In genomic region chr6:18990313-18990978, GRCh38 we compare ENCODE assay signal across 8 cellular contexts.
DNase-seq lines count a peak whose midpoint lies in the region; ATAC-seq lines count a peak whose summit lies in the region.

No MANE protein-coding gene starts in this region.

- DNase-seq in activated CD4-positive, alpha-beta T cell treated with anti-CD3 and anti-CD28 coated beads, Interleukin-2, amount 10 ng/mL, durations not matched to agents 24 days and 14 days = peak; percentile 71
- no peak for DNase-seq in activated CD4-positive, alpha-beta T cell treated with anti-CD3 and anti-CD28 coated beads for 4 hours
- DNase-seq in HAP-1 (ENCODE audit: low spot score in 2 of 2) (peak; percentile 34 to 84), NCI-H1105 (lab: John Stamatoyannopoulos, UW) (peak; percentile 86), Right ventricle myocardium superior (peak; percentile 75), posterior vena cava (ENCODE audit: low spot score) (peak; percentile 81)
- peak; percentile 42 for DNase-seq in activated CD8-positive, alpha-beta T cell treated with anti-CD3 and anti-CD28 coated beads, Interleukin-2, amount 10 ng/mL, durations not matched to agents 7 days and 5 days
- no peak for DNase-seq in effector memory CD8-positive, alpha-beta T cell

- no peak overlapping the region for H3K27ac Mint-ChIP-seq in activated CD4-positive, alpha-beta T cell treated with anti-CD3 and anti-CD28 coated beads, Interleukin-2, amount 10 ng/mL, durations not matched to agents 24 days and 14 days
- no peak overlapping the region for H3K27ac Mint-ChIP-seq in activated CD8-positive, alpha-beta T cell treated with anti-CD3 and anti-CD28 coated beads, Interleukin-2, amount 10 ng/mL, durations not matched to agents 7 days and 5 days
- no peak overlapping the region for H3K27ac Mint-ChIP-seq in effector memory CD8-positive, alpha-beta T cell

- no peaks in the 10 kb centered on the region for H3K9me3 Mint-ChIP-seq in activated CD4-positive, alpha-beta T cell treated with anti-CD3 and anti-CD28 coated beads, Interleukin-2, amount 10 ng/mL, durations not matched to agents 24 days and 14 days
- H3K9me3 Mint-ChIP-seq in activated CD8-positive, alpha-beta T cell treated with anti-CD3 and anti-CD28 coated beads, Interleukin-2, amount 10 ng/mL, durations not matched to agents 7 days and 5 days (ENCODE audit: insufficient read depth) = no peaks in the 10 kb centered on the region
- peaks cover under 1 to 6% of the 10 kb centered on the region in 2 donors for H3K9me3 Mint-ChIP-seq in effector memory CD8-positive, alpha-beta T cell

- POLR2A ChIA-PET in activated CD8-positive, alpha-beta T cell treated with anti-CD3 and anti-CD28 coated beads, Interleukin-2, amount 10 ng/mL, durations not matched to agents 7 days and 5 days (lab: Charles Lee) = no interaction called here

- no peaks in the 10 kb centered on the region for H3K9me3 ChIP-seq in HAP-1

- H3K36me3 ChIP-seq in HAP-1 (replicated peaks) = no peaks in the 10 kb centered on the region

- H3K27me3 Mint-ChIP-seq in activated CD4-positive, alpha-beta T cell treated with anti-CD3 and anti-CD28 coated beads, Interleukin-2, amount 10 ng/mL, durations not matched to agents 24 days and 14 days = no peaks in the 10 kb centered on the region
- no peaks in the 10 kb centered on the region for H3K27me3 Mint-ChIP-seq in activated CD8-positive, alpha-beta T cell treated with anti-CD3 and anti-CD28 coated beads, Interleukin-2, amount 10 ng/mL, durations not matched to agents 7 days and 5 days (ENCODE audit: low read depth)
- no peaks in the 10 kb centered on the region for H3K27me3 Mint-ChIP-seq in effector memory CD8-positive, alpha-beta T cell

- no peak overlapping the region for H3K4me3 Mint-ChIP-seq in activated CD4-positive, alpha-beta T cell treated with anti-CD3 and anti-CD28 coated beads, Interleukin-2, amount 10 ng/mL, durations not matched to agents 24 days and 14 days
- H3K4me3 Mint-ChIP-seq in activated CD8-positive, alpha-beta T cell treated with anti-CD3 and anti-CD28 coated beads, Interleukin-2, amount 10 ng/mL, durations not matched to agents 7 days and 5 days = no peak overlapping the region
- H3K4me3 Mint-ChIP-seq in effector memory CD8-positive, alpha-beta T cell = no peak overlapping the region

- in situ Hi-C loops in HAP-1 (cut with MboI; ENCODE audit: low sequenced_read_pairs) = no loop called here

- CTCF ChIA-PET in activated CD8-positive, alpha-beta T cell treated with anti-CD3 and anti-CD28 coated beads, Interleukin-2, amount 10 ng/mL, durations not matched to agents 7 days and 5 days (lab: Charles Lee) = interaction anchor here (0.9 to 1.7 kb wide), 2 partner anchors 798 to 1066 kb away, joined by 3 to 4 read pairs; no protein-coding TSS in a partner anchor

- no peak for ATAC-seq in activated CD8-positive, alpha-beta T cell treated with anti-CD3 and anti-CD28 coated beads, Interleukin-2, amount 10 ng/mL, durations not matched to agents 7 days and 5 days
- ATAC-seq in Right ventricle myocardium superior (ENCODE audit: poor library complexity) = peak; percentile 77
- no peak for ATAC-seq in effector memory CD8-positive, alpha-beta T cell (replicated peaks)

- H3K4me1 Mint-ChIP-seq in activated CD4-positive, alpha-beta T cell treated with anti-CD3 and anti-CD28 coated beads, Interleukin-2, amount 10 ng/mL, durations not matched to agents 24 days and 14 days = no peaks in the 10 kb centered on the region
- no peaks in the 10 kb centered on the region for H3K4me1 Mint-ChIP-seq in activated CD8-positive, alpha-beta T cell treated with anti-CD3 and anti-CD28 coated beads, Interleukin-2, amount 10 ng/mL, durations not matched to agents 7 days and 5 days (ENCODE audit: low read depth)
- H3K4me1 Mint-ChIP-seq in effector memory CD8-positive, alpha-beta T cell (ENCODE audit: low read depth in 2 of 2) = no peaks in the 10 kb centered on the region

- H3K36me3 Mint-ChIP-seq in activated CD4-positive, alpha-beta T cell treated with anti-CD3 and anti-CD28 coated beads, Interleukin-2, amount 10 ng/mL, durations not matched to agents 24 days and 14 days (ENCODE audit: low read depth) = no peaks in the 10 kb centered on the region
- H3K36me3 Mint-ChIP-seq in activated CD8-positive, alpha-beta T cell treated with anti-CD3 and anti-CD28 coated beads, Interleukin-2, amount 10 ng/mL, durations not matched to agents 7 days and 5 days (ENCODE audit: low read depth) = no peaks in the 10 kb centered on the region
- H3K36me3 Mint-ChIP-seq in effector memory CD8-positive, alpha-beta T cell (ENCODE audit: insufficient read depth) = no peaks in the 10 kb centered on the region

- intact Hi-C loops in activated CD4-positive, alpha-beta T cell treated with anti-CD3 and anti-CD28 coated beads, Interleukin-2, amount 10 ng/mL, durations not matched to agents 24 days and 14 days (cut with micrococcal nuclease) = no loop called here
- intact Hi-C loops in Right ventricle myocardium superior (cut with DNase I) (no loop called here), posterior vena cava (cut with DNase I) (no loop called here)

- no peaks in the 10 kb centered on the region for H3K4me1 ChIP-seq in HAP-1

- H3K4me3 ChIP-seq in HAP-1 = no peak overlapping the region

- no peaks in the 10 kb centered on the region for H3K27me3 ChIP-seq in HAP-1 (ENCODE audit: low read depth)

Comparison
In these comparisons a context has a peak if more than half of its experiments do, and no peak if none do; other contexts are left out.
1. DNase-seq: peak in activated CD4-positive, alpha-beta T cell treated with anti-CD3 and anti-CD28 coated beads, Interleukin-2, amount 10 ng/mL, durations not matched to agents 24 days and 14 days (single experiment), HAP-1 (2 of 2), NCI-H1105 (single experiment), activated CD8-positive, alpha-beta T cell treated with anti-CD3 and anti-CD28 coated beads, Interleukin-2, amount 10 ng/mL, durations not matched to agents 7 days and 5 days (single experiment), Right ventricle myocardium superior (single experiment) and posterior vena cava (single experiment); none in activated CD4-positive, alpha-beta T cell treated with anti-CD3 and anti-CD28 coated beads for 4 hours (0 of 2) and effector memory CD8-positive, alpha-beta T cell (0 of 3).